ENCODE assay signal across 20 cellular contexts in genomic region chr10:119824299-119824698, GRCh38. TPM values are rescaled to one million over a fixed set of nuclear protein-coding genes. Genes with fewer than 3 reads are reported as not detected.
DNase-seq lines count a peak whose midpoint lies in the region; ATAC-seq lines count a peak whose summit lies in the region.
"Had no signal": no experiment of that assay in that cellular context is flagged by ENCODE, and none has a peak within 500 bp of the region (broad histone marks: within the 10 kb centered on the region; RNA-seq: fewer than 3 reads in every experiment).

No MANE protein-coding gene starts in this region.

- no peak overlapping the region for H3K4me3 Mint-ChIP-seq in CD4-positive, CD25-positive, alpha-beta regulatory T cell
- no peak overlapping the region for H3K4me3 Mint-ChIP-seq in central memory CD8-positive, alpha-beta T cell
- H3K4me3 Mint-ChIP-seq: B cell; CD4-positive, alpha-beta T cell; CD8-positive, alpha-beta memory T cell; GM23338; HFFc6 had no signal

- H3K27ac ChIP-seq in CD4-positive, CD25-positive, alpha-beta regulatory T cell (ENCODE audit: insufficient read depth, low read length, poor library complexity, severe bottlenecking), result no peak overlapping the region
- H3K27ac ChIP-seq: 22Rv1, BLaER1, C4-2B had no signal

- H3K4me3 ChIP-seq in CD4-positive, CD25-positive, alpha-beta regulatory T cell (ENCODE audit: low read depth, low read length), result no peak overlapping the region
- H3K4me3 ChIP-seq: BLaER1, GM12878, GM23338, HAP-1 had no signal

- no peaks in the 10 kb centered on the region for H3K4me1 ChIP-seq in CD4-positive, CD25-positive, alpha-beta regulatory T cell (ENCODE audit: control insufficient read depth, insufficient read depth, low read length, poor library complexity, severe bottlenecking)
- H3K4me1 ChIP-seq: BLaER1, HAP-1 had no signal

- H3K27me3 Mint-ChIP-seq in CD4-positive, CD25-positive, alpha-beta regulatory T cell, result no peaks in the 10 kb centered on the region
- H3K27me3 Mint-ChIP-seq in central memory CD8-positive, alpha-beta T cell, result no peaks in the 10 kb centered on the region
- H3K27me3 Mint-ChIP-seq: B cell; CD4-positive, alpha-beta T cell; CD8-positive, alpha-beta memory T cell had no signal

- peaks cover 40% of the 10 kb centered on the region for H3K36me3 Mint-ChIP-seq in CD4-positive, CD25-positive, alpha-beta regulatory T cell
- peaks cover 9% of the 10 kb centered on the region for H3K36me3 Mint-ChIP-seq in central memory CD8-positive, alpha-beta T cell (ENCODE audit: insufficient read depth)

- no peak for DNase-seq in CD4-positive, CD25-positive, alpha-beta regulatory T cell
- DNase-seq in central memory CD8-positive, alpha-beta T cell (ENCODE audit: low spot score in 2 of 2), result no peak
- DNase-seq in myocyte (ENCODE audit: low read depth) (peak; percentile 58), MV-4-11 (lab: John Stamatoyannopoulos, UW) (no peak), mesenteric fat pad (ENCODE audit: low spot score) (no peak)
- DNase-seq: CD4-positive, alpha-beta T cell; CD8-positive, alpha-beta memory T cell; DMS 273 treated with DMSO at 0.1 percent for 48 hours; DMS79; EL; GDM1; HFFc6 had no signal

- no peak for ATAC-seq in CD4-positive, CD25-positive, alpha-beta regulatory T cell (ENCODE audit: low read depth in 2 of 2)
- no peak for ATAC-seq in central memory CD8-positive, alpha-beta T cell (replicated peaks; ENCODE audit: extremely low read depth, poor library complexity, severe bottlenecking)
- ATAC-seq in GM21423 (IDR thresholded peaks at IDR 0.05; ENCODE audit: unreplicated experiment), result no peak
- ATAC-seq: GM12878, GM23338 had no signal

- peak overlapping the region in 2 of 3 donors; percentile 11 to 50 for H3K27ac Mint-ChIP-seq in CD4-positive, CD25-positive, alpha-beta regulatory T cell
- peak overlapping the region; percentile 44 for H3K27ac Mint-ChIP-seq in central memory CD8-positive, alpha-beta T cell (ENCODE audit: low read depth)
- H3K27ac Mint-ChIP-seq: B cell; CD4-positive, alpha-beta T cell; GM23338; HFFc6 had no signal

- H3K4me1 Mint-ChIP-seq in CD4-positive, CD25-positive, alpha-beta regulatory T cell, result peaks cover 0 to 9% (median 3%) of the 10 kb centered on the region in 4 donors
- H3K4me1 Mint-ChIP-seq in central memory CD8-positive, alpha-beta T cell, result no peaks in the 10 kb centered on the region
- H3K4me1 Mint-ChIP-seq: B cell; CD8-positive, alpha-beta memory T cell had no signal

- H3K9me3 ChIP-seq in CD4-positive, CD25-positive, alpha-beta regulatory T cell (ENCODE audit: control insufficient read depth in 2 of 2, low read length in 2 of 2), result no peaks in the 10 kb centered on the region
- H3K9me3 ChIP-seq: BLaER1, HAP-1 had no signal

- no peaks in the 10 kb centered on the region for H3K9me3 Mint-ChIP-seq in CD4-positive, CD25-positive, alpha-beta regulatory T cell
- H3K9me3 Mint-ChIP-seq in central memory CD8-positive, alpha-beta T cell, result no peaks in the 10 kb centered on the region
- H3K9me3 Mint-ChIP-seq: CD4-positive, alpha-beta T cell; CD8-positive, alpha-beta memory T cell; GM23338; HFFc6 had no signal

- peaks cover 36% of the 10 kb centered on the region for H3K36me3 ChIP-seq in CD4-positive, CD25-positive, alpha-beta regulatory T cell (ENCODE audit: control insufficient read depth, insufficient read depth, low read length)

- no peaks in the 10 kb centered on the region for H3K27me3 ChIP-seq in CD4-positive, CD25-positive, alpha-beta regulatory T cell (ENCODE audit: control insufficient read depth, insufficient read depth, low read length)
- H3K27me3 ChIP-seq: BLaER1 had no signal

RNA-seq across cellular contexts. Expression of gene MCMBP, which starts 48.3 kb away (rescaled TPM):
- 36.1 TPM for total RNA-seq in CD4-positive, CD25-positive, alpha-beta regulatory T cell
- 10 to 100 TPM; 62.8 to 69.6 (median 64.4) TPM for polyA plus RNA-seq in CD4-positive, CD25-positive, alpha-beta regulatory T cell
- total RNA-seq in myocyte (27.3 and 36.6 TPM in 2 replicates), mesenteric fat pad (56.0 TPM)
- polyA plus RNA-seq in myocyte (2012), result 23.5 TPM
